In the genomic region with DNA sequence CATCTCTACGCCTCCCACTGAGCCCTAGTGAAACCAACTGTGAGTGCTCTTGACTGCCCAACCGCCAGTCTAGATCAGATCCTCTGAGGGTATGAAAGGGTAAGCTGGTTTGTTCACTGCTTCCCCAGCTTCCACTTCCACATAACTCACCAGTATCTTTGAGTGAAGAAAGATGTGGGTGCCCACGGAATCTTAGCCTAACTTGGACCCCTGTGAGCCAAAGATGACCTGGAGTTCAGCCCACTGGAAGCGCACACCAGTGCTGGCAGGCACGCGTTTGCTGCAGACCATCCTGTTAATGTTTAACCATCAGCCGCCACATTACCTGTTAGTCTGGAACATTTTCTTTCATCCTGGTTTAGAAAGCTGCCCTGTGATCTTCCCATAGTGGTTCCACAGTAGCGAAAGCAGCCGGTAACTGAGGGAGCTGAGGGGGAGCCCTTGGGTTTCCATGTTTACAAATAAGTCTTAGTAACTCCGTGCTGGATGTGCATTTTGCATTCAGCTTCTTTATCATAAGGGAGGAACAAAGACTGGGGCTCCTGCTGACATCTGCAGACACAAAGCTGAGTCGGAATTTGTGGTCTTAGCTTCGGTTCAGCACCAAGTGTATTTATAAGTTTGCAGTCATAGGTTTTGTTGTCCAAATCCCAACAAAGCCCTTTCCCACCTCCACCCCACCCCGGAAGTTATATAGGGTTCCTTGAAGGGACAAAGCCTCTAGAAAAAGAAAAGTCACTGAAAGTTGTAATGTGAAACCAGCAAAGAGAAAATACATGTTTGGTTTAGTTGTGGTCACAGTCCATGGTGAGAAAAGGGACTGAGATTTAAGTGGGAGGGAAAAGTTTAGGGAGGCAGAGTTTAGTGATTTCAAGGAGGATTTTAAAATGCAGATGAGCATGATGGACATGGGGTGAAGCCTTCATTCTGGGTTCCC, we compare ENCODE assay signal across 9 cellular contexts.
A peak's percentile ranks its signal among the peaks of the same experiment; 100 is the strongest.
DNase-seq lines count a peak whose midpoint lies in the region; ATAC-seq and TF ChIP-seq lines count a peak whose summit lies in the region.
"Had no signal": no experiment of that assay in that cellular context is flagged by ENCODE, and none has a peak within 500 bp of the region (broad histone marks: within the 10 kb centered on the region; RNA-seq: fewer than 3 reads in every experiment).

No MANE protein-coding gene starts in this region.

- no peak overlapping the region for H2BK5ac ChIP-seq in mesenchymal stem cell (ENCODE audit: low read depth, low read length, poor library complexity, severe bottlenecking)

- peak overlapping the region in 3 of 7 donors; percentile 28 to 57 (median 52) for H3K27ac Mint-ChIP-seq in CD4-positive, alpha-beta memory T cell
- H3K27ac Mint-ChIP-seq: activated T-cell treated with anti-CD3 and anti-CD28 coated beads, Interleukin-2, amount 50 U/mL, for 24 hours had no signal

- peaks cover 35% of the 10 kb centered on the region for H3K79me1 ChIP-seq in mesenchymal stem cell (replicated peaks; ENCODE audit: low read length, poor library complexity, severe bottlenecking)

- H3K14ac ChIP-seq in mesenchymal stem cell (ENCODE audit: low read length in 2 of 2), result peak overlapping the region in 1 of 2 experiments; percentile 72

- peaks cover 0 to 3% (median 0%) of the 10 kb centered on the region in 8 donors for H3K9me3 Mint-ChIP-seq in CD4-positive, alpha-beta memory T cell
- H3K9me3 Mint-ChIP-seq: activated T-cell treated with anti-CD3 and anti-CD28 coated beads, Interleukin-2, amount 50 U/mL, for 24 hours had no signal

- H2AK5ac ChIP-seq in mesenchymal stem cell (ENCODE audit: low read length, severe bottlenecking), result peak overlapping the region; percentile 62

- WGBS in heart left ventricle, 4 donors, result 72 to 81% (median 77%) methylated on average over 13 of the region's 13 CpGs
- 74% methylated on average over 10 of the region's 13 CpGs for WGBS in mesenchymal stem cell
- 63% methylated on average over 13 of the region's 13 CpGs for WGBS in urinary bladder

- TF ChIP-seq CTCF in heart left ventricle (IDR thresholded peaks at IDR 0.05), result no peak
- TF ChIP-seq CTCF in right atrium auricular region (IDR thresholded peaks at IDR 0.05), result no peak
- no peak for TF ChIP-seq CTCF in astrocyte of the spinal cord (IDR thresholded peaks at IDR 0.05; ENCODE audit: low read depth, low read length)

- H3K4me1 ChIP-seq in heart left ventricle (peaks cover 0 to 40% (median 17%) of the 10 kb centered on the region in 12 donors), right atrium auricular region (peaks cover 0 to 18% of the 10 kb centered on the region in 2 donors), mesenchymal stem cell (ENCODE audit: control insufficient read depth, insufficient read depth, low read depth, low read length) (peaks cover 15% of the 10 kb centered on the region), urinary bladder (ENCODE audit: insufficient read depth) (no peaks in the 10 kb centered on the region)
- H3K4me1 ChIP-seq in CD4-positive, alpha-beta memory T cell (ENCODE audit: insufficient read depth, low read length), result peaks cover 6% of the 10 kb centered on the region

- H3K27ac ChIP-seq in heart left ventricle, result peak overlapping the region in 7 of 12 donors; percentile 19 to 73 (median 35)
- peak overlapping the region in 1 of 2 donors; percentile 47 for H3K27ac ChIP-seq in right atrium auricular region
- H3K27ac ChIP-seq in mesenchymal stem cell (ENCODE audit: low read length, poor library complexity, severe bottlenecking), result peak overlapping the region; percentile 77
- peak overlapping the region; percentile 57 for H3K27ac ChIP-seq in urinary bladder (ENCODE audit: low read depth)
- no peak overlapping the region for H3K27ac ChIP-seq in CD4-positive, alpha-beta memory T cell (ENCODE audit: low read depth, low read length)

- H3K36me3 ChIP-seq in heart left ventricle, result peaks cover 0 to 59% (median 33%) of the 10 kb centered on the region in 9 donors
- peaks cover 31% of the 10 kb centered on the region for H3K36me3 ChIP-seq in right atrium auricular region
- peaks cover 32 to 60% of the 10 kb centered on the region in 2 experiments for H3K36me3 ChIP-seq in mesenchymal stem cell (ENCODE audit: control insufficient read depth in 1 of 2, insufficient read depth in 2 of 2, low read depth in 1 of 2, low read length in 2 of 2)
- H3K36me3 ChIP-seq in urinary bladder (ENCODE audit: insufficient read depth), result no peaks in the 10 kb centered on the region
- H3K36me3 ChIP-seq in CD4-positive, alpha-beta memory T cell (ENCODE audit: insufficient read depth, low read length), result peaks cover 23% of the 10 kb centered on the region

- H2AFZ ChIP-seq in mesenchymal stem cell (ENCODE audit: low read depth, low read length), result no peak overlapping the region

- no peaks in the 10 kb centered on the region for H3K27me3 ChIP-seq in heart left ventricle
- H3K27me3 ChIP-seq in right atrium auricular region, result no peaks in the 10 kb centered on the region
- H3K27me3 ChIP-seq in mesenchymal stem cell (ENCODE audit: control insufficient read depth in 1 of 2, insufficient read depth in 1 of 2, low read length in 2 of 2), result no peaks in the 10 kb centered on the region
- H3K27me3 ChIP-seq in CD4-positive, alpha-beta memory T cell (ENCODE audit: insufficient read depth, low read length), result no peaks in the 10 kb centered on the region

- DNase-seq in heart left ventricle (peak in 1 of 5 donors; percentile 13), right atrium auricular region (ENCODE audit: low spot score) (no peak), astrocyte of the spinal cord (ENCODE audit: low read depth, low spot score) (peak; percentile 52), mesenchymal stem cell (peak; percentile 41), NCI-H146 treated with DMSO at 0.1 percent for 48 hours (lab: John Stamatoyannopoulos, UW; ENCODE audit: unreplicated experiment) (no peak), amygdala (lab: John Stamatoyannopoulos, UW) (no peak)
- no peak for DNase-seq in CD4-positive, alpha-beta memory T cell
- DNase-seq: activated T-cell treated with anti-CD3 and anti-CD28 coated beads, Interleukin-2, amount 50 U/mL, for 24 hours had no signal

- peak overlapping the region in 1 of 2 experiments; percentile 38 for H3K18ac ChIP-seq in mesenchymal stem cell (ENCODE audit: low read depth in 1 of 2, low read length in 2 of 2)

- H2BK15ac ChIP-seq in mesenchymal stem cell (ENCODE audit: low read depth, poor library complexity, severe bottlenecking), result peak overlapping the region; percentile 9

- no peak overlapping the region for H4K8ac ChIP-seq in mesenchymal stem cell (ENCODE audit: low read length)

- no peak overlapping the region for H4K91ac ChIP-seq in mesenchymal stem cell (ENCODE audit: low read length)

- no peak overlapping the region for H3K4me3 Mint-ChIP-seq in CD4-positive, alpha-beta memory T cell
- H3K4me3 Mint-ChIP-seq: activated T-cell treated with anti-CD3 and anti-CD28 coated beads, Interleukin-2, amount 50 U/mL, for 24 hours had no signal

- no peak for ATAC-seq in heart left ventricle

- H2BK12ac ChIP-seq in mesenchymal stem cell (ENCODE audit: low read length in 2 of 2), result peak overlapping the region in 1 of 2 experiments; percentile 29

- H3K4me2 ChIP-seq in mesenchymal stem cell (ENCODE audit: low read length, poor library complexity, severe bottlenecking), result peak overlapping the region; percentile 44

- intact Hi-C loops in heart left ventricle (cut with DNase I), result loop anchor here (2.0 to 10.0 kb wide), 15 partner anchors 135 to 687 kb away; partner anchors contain the start of gene RREB1 (in 1 of the 10)
- intact Hi-C loops in CD4-positive, alpha-beta memory T cell (cut with micrococcal nuclease), result loop anchor here (2.0 kb wide), 2 partner anchors 155 to 453 kb away; no protein-coding TSS in a partner anchor

- H2BK120ac ChIP-seq in mesenchymal stem cell (ENCODE audit: low read depth, low read length), result no peak overlapping the region

- in situ Hi-C loops in astrocyte of the spinal cord (cut with HindIII; ENCODE audit: low sequenced_read_pairs), result no loop called here

- peak overlapping the region; percentile 46 for H3K9ac ChIP-seq in mesenchymal stem cell (ENCODE audit: low read length)

- POLR2A ChIA-PET in CD4-positive, alpha-beta memory T cell (lab: Charles Lee; ENCODE audit: partially characterized antibody), result no interaction called here

- H3K4ac ChIP-seq in mesenchymal stem cell (ENCODE audit: low read depth in 1 of 2, low read length in 2 of 2), result no peak overlapping the region

- H3K27me3 Mint-ChIP-seq in CD4-positive, alpha-beta memory T cell, result no peaks in the 10 kb centered on the region
- H3K27me3 Mint-ChIP-seq: activated T-cell treated with anti-CD3 and anti-CD28 coated beads, Interleukin-2, amount 50 U/mL, for 24 hours had no signal

- no peak overlapping the region for H3K23ac ChIP-seq in mesenchymal stem cell (ENCODE audit: low read length in 2 of 2)

- peaks cover 3 to 41% of the 10 kb centered on the region in 2 donors for H3K36me3 Mint-ChIP-seq in CD4-positive, alpha-beta memory T cell

- no peak for TF ChIP-seq POLR2A in heart left ventricle (IDR thresholded peaks at IDR 0.05)

- H3K9me3 ChIP-seq in heart left ventricle (no peaks in the 10 kb centered on the region), right atrium auricular region (no peaks in the 10 kb centered on the region), mesenchymal stem cell (ENCODE audit: control insufficient read depth, low read length) (no peaks in the 10 kb centered on the region)
- H3K9me3 ChIP-seq in CD4-positive, alpha-beta memory T cell (ENCODE audit: control insufficient read depth in 1 of 2, low read length in 2 of 2), result no peaks in the 10 kb centered on the region

- no peak overlapping the region for H3K4me3 ChIP-seq in heart left ventricle
- H3K4me3 ChIP-seq in right atrium auricular region, result no peak overlapping the region
- H3K4me3 ChIP-seq in astrocyte of the spinal cord (ENCODE audit: low read depth, low read length), result no peak overlapping the region
- H3K4me3 ChIP-seq in mesenchymal stem cell (ENCODE audit: insufficient read depth in 1 of 2, low read depth in 1 of 2, low read length in 2 of 2), result no peak overlapping the region
- no peak overlapping the region for H3K4me3 ChIP-seq in urinary bladder (ENCODE audit: low read depth, low read length)
- no peak overlapping the region for H3K4me3 ChIP-seq in CD4-positive, alpha-beta memory T cell (ENCODE audit: low read length in 2 of 2)

- peaks cover 8 to 21% (median 9%) of the 10 kb centered on the region in 4 donors for H3K4me1 Mint-ChIP-seq in CD4-positive, alpha-beta memory T cell

- CTCF ChIA-PET in CD4-positive, alpha-beta memory T cell (lab: Charles Lee; ENCODE audit: partially characterized antibody), result interaction anchor here (1.0 to 4.5 kb wide), 4 partner anchors 9 to 565 kb away, joined by 3 to 55 read pairs (median 12); no protein-coding TSS in a partner anchor

Comparison
In these comparisons a context has a peak if more than half of its experiments do, and no peak if none do; other contexts are left out.
1. DNase-seq: peak in astrocyte of the spinal cord (single experiment) and mesenchymal stem cell (single experiment); none in right atrium auricular region (single experiment), NCI-H146 treated with DMSO at 0.1 percent for 48 hours (single experiment), amygdala (0 of 56) and CD4-positive, alpha-beta memory T cell (0 of 5).